Comparison of ENCODE assay signal across 13 cellular contexts in genomic region chr3:123385072-123385471, GRCh38.
DNase-seq lines count a peak whose midpoint lies in the region; ATAC-seq and TF ChIP-seq lines count a peak whose summit lies in the region.
"Had no signal": no experiment of that assay in that cellular context is flagged by ENCODE, and none has a peak within 500 bp of the region (broad histone marks: within the 10 kb centered on the region; RNA-seq: fewer than 3 reads in every experiment).

No MANE protein-coding gene starts in this region.

- ATAC-seq in Right ventricle myocardium superior (ENCODE audit: poor library complexity) (peak; percentile 59), GM18502 (IDR thresholded peaks at IDR 0.05; ENCODE audit: poor library complexity, unreplicated experiment) (no peak), GM21381 (IDR thresholded peaks at IDR 0.05; ENCODE audit: unreplicated experiment) (no peak), HG02970 (IDR thresholded peaks at IDR 0.05; ENCODE audit: low FRiP score, unreplicated experiment) (no peak)
- ATAC-seq: left lung had no signal

- peak; percentile 13 for DNase-seq in COLO668 (lab: John Stamatoyannopoulos, UW; ENCODE audit: unreplicated experiment)
- peak; percentile 54 for DNase-seq in NCI-H446 treated with DMSO at 0.1 percent for 48 hours (lab: John Stamatoyannopoulos, UW)
- peak; percentile 61 for DNase-seq in Right ventricle myocardium superior
- no peak for DNase-seq in neural crest cell (ENCODE audit: low read depth, low spot score)
- no peak for DNase-seq in T-helper 2 cell
- DNase-seq: activated CD4-positive, alpha-beta T cell treated with anti-CD3 and anti-CD28 coated beads, Interleukin-2, amount 10 ng/mL, durations not matched to agents 7 days and 5 days; MM.1S; thyroid gland had no signal

- no peaks in the 10 kb centered on the region for H3K36me3 Mint-ChIP-seq in neural crest cell (ENCODE audit: low read depth)

- H3K27ac Mint-ChIP-seq in neural crest cell (ENCODE audit: unreplicated experiment) = peak overlapping the region; percentile 22
- H3K27ac Mint-ChIP-seq: activated CD4-positive, alpha-beta T cell treated with anti-CD3 and anti-CD28 coated beads, Interleukin-2, amount 10 ng/mL, durations not matched to agents 7 days and 5 days; T-helper 1 cell treated with Interleukin-12 subunit alpha and Interleukin-12 subunit beta and Interleukin-4 antibody, amounts not matched to agents 30 μg/mL and 1 μg/mL, for 36 hours had no signal

- H3K4me1 Mint-ChIP-seq in neural crest cell = peaks cover 32% of the 10 kb centered on the region
- H3K4me1 Mint-ChIP-seq: activated CD4-positive, alpha-beta T cell treated with anti-CD3 and anti-CD28 coated beads, Interleukin-2, amount 10 ng/mL, durations not matched to agents 7 days and 5 days had no signal

- no peaks in the 10 kb centered on the region for H3K27me3 Mint-ChIP-seq in neural crest cell (ENCODE audit: low read depth)

- H3K9me3 Mint-ChIP-seq in neural crest cell = no peaks in the 10 kb centered on the region
- H3K9me3 Mint-ChIP-seq: activated CD4-positive, alpha-beta T cell treated with anti-CD3 and anti-CD28 coated beads, Interleukin-2, amount 10 ng/mL, durations not matched to agents 7 days and 5 days; T-helper 1 cell treated with Interleukin-12 subunit alpha and Interleukin-12 subunit beta and Interleukin-4 antibody, amounts not matched to agents 30 μg/mL and 1 μg/mL, for 36 hours had no signal

- intact Hi-C loops in Right ventricle myocardium superior (cut with DNase I) = no loop called here

- no peak for TF ChIP-seq CTCF in neural crest cell (conservative IDR thresholded peaks at IDR 0.05)

- no peak overlapping the region for H3K4me3 Mint-ChIP-seq in neural crest cell
- H3K4me3 Mint-ChIP-seq: activated CD4-positive, alpha-beta T cell treated with anti-CD3 and anti-CD28 coated beads, Interleukin-2, amount 10 ng/mL, durations not matched to agents 7 days and 5 days; T-helper 1 cell treated with Interleukin-12 subunit alpha and Interleukin-12 subunit beta and Interleukin-4 antibody, amounts not matched to agents 30 μg/mL and 1 μg/mL, for 36 hours had no signal

Comparison
In these comparisons a context has a peak if more than half of its experiments do, and no peak if none do; other contexts are left out.
1. DNase-seq: peak in COLO668 (single experiment), NCI-H446 treated with DMSO at 0.1 percent for 48 hours (single experiment) and Right ventricle myocardium superior (single experiment); none in neural crest cell (single experiment) and T-helper 2 cell (0 of 5).